ENCODE assay signal across 21 cellular contexts in the genomic region with DNA sequence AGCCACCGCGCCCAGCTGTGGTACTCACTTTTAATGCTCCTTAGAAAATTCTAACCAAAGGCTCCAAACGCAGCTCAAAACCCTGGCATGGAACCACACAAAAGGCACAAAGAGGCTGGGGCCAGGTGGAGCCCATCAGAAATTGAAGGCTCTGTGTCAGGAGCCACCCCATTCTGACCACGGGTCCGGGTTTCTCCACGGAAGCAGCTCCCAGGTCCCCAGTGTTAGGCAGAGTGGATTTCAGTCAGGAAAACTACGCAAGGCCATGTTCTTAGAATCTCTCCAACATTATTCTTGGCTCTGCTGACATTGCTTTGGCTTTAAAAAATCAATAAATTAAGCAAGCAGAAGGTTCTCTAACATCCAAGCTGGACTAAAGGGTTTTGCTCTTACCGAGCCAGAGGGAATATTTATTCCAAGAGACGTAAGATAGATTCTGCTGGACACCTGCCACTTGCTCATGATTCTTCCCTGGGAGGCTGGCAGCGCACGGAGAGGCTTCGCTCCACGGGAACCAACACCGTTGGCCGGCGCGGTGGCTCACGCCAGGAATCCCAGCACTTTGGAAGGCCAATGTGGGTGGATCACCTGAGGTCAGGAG.
DNase-seq lines count a peak whose midpoint lies in the region; ATAC-seq and TF ChIP-seq lines count a peak whose summit lies in the region.
"Had no signal": no experiment of that assay in that cellular context is flagged by ENCODE, and none has a peak within 500 bp of the region (broad histone marks: within the 10 kb centered on the region; RNA-seq: fewer than 3 reads in every experiment).

No MANE protein-coding gene starts in this region.

- TF ChIP-seq CTCF in fibroblast of the aortic adventitia (IDR thresholded peaks at IDR 0.05; ENCODE audit: insufficient read depth, low read length) (no peak), gastrocnemius medialis (IDR thresholded peaks at IDR 0.05 in 4 of 5, conservative IDR thresholded peaks at IDR 0.05 in 1 of 5) (no peak)

- intact Hi-C loops in gastrocnemius medialis (cut with DNase I; ENCODE audit: low total_unique reads), result loop anchor here (2.0 kb wide), 1 partner anchor 15 kb away; no protein-coding TSS in a partner anchor

- no peak for TF ChIP-seq POLR2A in gastrocnemius medialis (IDR thresholded peaks at IDR 0.05)

- no peak overlapping the region for H3K27ac Mint-ChIP-seq in stimulated activated effector memory CD8-positive, alpha-beta T cell treated with anti-CD3 and anti-CD28 coated beads, Interleukin-12 subunit alpha, Interleukin-12 subunit beta, amount 100 ng/mL, for 72 hours
- H3K27ac Mint-ChIP-seq: activated CD4-positive, alpha-beta T cell treated with anti-CD3 and anti-CD28 coated beads, Interleukin-2, amount 10 ng/mL, durations not matched to agents 7 days and 5 days; activated naive CD8-positive, alpha-beta T cell treated with anti-CD3 and anti-CD28 coated beads for 36 hours; CD4-positive, alpha-beta T cell; endodermal cell had no signal

- peak overlapping the region; percentile 85 to 99 (median 94) for H3K27ac ChIP-seq in gastrocnemius medialis
- H3K27ac ChIP-seq: cardiac muscle cell, SK-N-MC, thyroid gland had no signal

- in situ Hi-C loops in gastrocnemius medialis (cut with MboI; ENCODE audit: low sequenced_read_pairs in 4 of 4), result loop anchor here in 1 of 4 donors (10.0 kb wide), 1 partner anchor 89 kb away; a partner anchor contains a TSS

- H3K36me3 ChIP-seq in gastrocnemius medialis, result no peaks in the 10 kb centered on the region
- H3K36me3 ChIP-seq: cardiac muscle cell, thyroid gland had no signal

- no peaks in the 10 kb centered on the region for H3K9me3 Mint-ChIP-seq in stimulated activated effector memory CD8-positive, alpha-beta T cell treated with anti-CD3 and anti-CD28 coated beads, Interleukin-12 subunit alpha, Interleukin-12 subunit beta, amount 100 ng/mL, for 72 hours
- H3K9me3 Mint-ChIP-seq: activated CD4-positive, alpha-beta T cell treated with anti-CD3 and anti-CD28 coated beads, Interleukin-2, amount 10 ng/mL, durations not matched to agents 7 days and 5 days; activated naive CD8-positive, alpha-beta T cell treated with anti-CD3 and anti-CD28 coated beads for 36 hours; CD4-positive, alpha-beta T cell; endodermal cell had no signal

- DNase-seq in NCI-H1092 (lab: John Stamatoyannopoulos, UW), result peak; percentile 7
- peak; percentile 86 for DNase-seq in fibroblast of the aortic adventitia (ENCODE audit: low read depth)
- peak; percentile 68 for DNase-seq in medulla oblongata (ENCODE audit: extremely low spot score)
- peak; percentile 81 to 92 for DNase-seq in gastrocnemius medialis
- no peak for DNase-seq in stimulated activated effector memory CD8-positive, alpha-beta T cell treated with anti-CD3 and anti-CD28 coated beads, Interleukin-12 subunit alpha, Interleukin-12 subunit beta, amount 100 ng/mL, for 72 hours (ENCODE audit: low spot score in 2 of 2)
- no peak for DNase-seq in HuH-7.5 (ENCODE audit: low spot score)
- DNase-seq: activated CD4-positive, alpha-beta T cell treated with anti-CD3 and anti-CD28 coated beads, Interleukin-2, amount 10 ng/mL, durations not matched to agents 7 days and 5 days; activated naive CD8-positive, alpha-beta T cell treated with anti-CD3 and anti-CD28 coated beads for 36 hours; activated T-cell treated with anti-CD3 and anti-CD28 coated beads for 4 hours; CD4-positive, alpha-beta T cell; DMS79 treated with DMSO at 0.1 percent for 48 hours; endodermal cell; NCI-H1694; NCI-H510A treated with DMSO at 0.1 percent for 48 hours; OCI-M1; stimulated activated CD4-positive, alpha-beta T cell treated with anti-CD3 and anti-CD28 coated beads, Interleukin-2, amount 100 ng/mL, for 24 hours; thyroid gland had no signal

- no peaks in the 10 kb centered on the region for H3K36me3 Mint-ChIP-seq in stimulated activated effector memory CD8-positive, alpha-beta T cell treated with anti-CD3 and anti-CD28 coated beads, Interleukin-12 subunit alpha, Interleukin-12 subunit beta, amount 100 ng/mL, for 72 hours
- H3K36me3 Mint-ChIP-seq: activated naive CD8-positive, alpha-beta T cell treated with anti-CD3 and anti-CD28 coated beads for 36 hours had no signal

- ATAC-seq in gastrocnemius medialis (peak; percentile 55 to 61), GM18868 (IDR thresholded peaks at IDR 0.05; ENCODE audit: unreplicated experiment) (no peak), HG03159 (IDR thresholded peaks at IDR 0.05; ENCODE audit: unreplicated experiment) (no peak)
- ATAC-seq in stimulated activated effector memory CD8-positive, alpha-beta T cell treated with anti-CD3 and anti-CD28 coated beads, Interleukin-12 subunit alpha, Interleukin-12 subunit beta, amount 100 ng/mL, for 72 hours, result no peak

- H3K27me3 ChIP-seq in gastrocnemius medialis, result no peaks in the 10 kb centered on the region
- H3K27me3 ChIP-seq: cardiac muscle cell, thyroid gland had no signal

- no peak overlapping the region for H3K4me3 ChIP-seq in fibroblast of the aortic adventitia (ENCODE audit: low read depth, low read length)
- no peak overlapping the region for H3K4me3 ChIP-seq in gastrocnemius medialis
- H3K4me3 ChIP-seq: cardiac muscle cell, SK-N-MC, thyroid gland had no signal

- peaks cover 21% of the 10 kb centered on the region for H3K4me1 Mint-ChIP-seq in stimulated activated effector memory CD8-positive, alpha-beta T cell treated with anti-CD3 and anti-CD28 coated beads, Interleukin-12 subunit alpha, Interleukin-12 subunit beta, amount 100 ng/mL, for 72 hours

- H3K4me1 ChIP-seq in gastrocnemius medialis, result peaks cover 28 to 34% of the 10 kb centered on the region in 2 donors

- no peaks in the 10 kb centered on the region for H3K9me3 ChIP-seq in gastrocnemius medialis
- H3K9me3 ChIP-seq: thyroid gland had no signal

- H3K4me3 Mint-ChIP-seq in stimulated activated effector memory CD8-positive, alpha-beta T cell treated with anti-CD3 and anti-CD28 coated beads, Interleukin-12 subunit alpha, Interleukin-12 subunit beta, amount 100 ng/mL, for 72 hours, result no peak overlapping the region
- H3K4me3 Mint-ChIP-seq: activated CD4-positive, alpha-beta T cell treated with anti-CD3 and anti-CD28 coated beads, Interleukin-2, amount 10 ng/mL, durations not matched to agents 7 days and 5 days; activated naive CD8-positive, alpha-beta T cell treated with anti-CD3 and anti-CD28 coated beads for 36 hours; CD4-positive, alpha-beta T cell; endodermal cell had no signal

Comparison
In these comparisons a context has a peak if more than half of its experiments do, and no peak if none do; other contexts are left out.
1. DNase-seq: peak in NCI-H1092 (single experiment), fibroblast of the aortic adventitia (single experiment), medulla oblongata (single experiment) and gastrocnemius medialis (2 of 2); none in stimulated activated effector memory CD8-positive, alpha-beta T cell treated with anti-CD3 and anti-CD28 coated beads, Interleukin-12 subunit alpha, Interleukin-12 subunit beta, amount 100 ng/mL, for 72 hours (0 of 2) and HuH-7.5 (single experiment).
2. ATAC-seq: peak in gastrocnemius medialis (2 of 2); none in GM18868 (single experiment), stimulated activated effector memory CD8-positive, alpha-beta T cell treated with anti-CD3 and anti-CD28 coated beads, Interleukin-12 subunit alpha, Interleukin-12 subunit beta, amount 100 ng/mL, for 72 hours (single experiment) and HG03159 (single experiment).